In the genomic region with DNA sequence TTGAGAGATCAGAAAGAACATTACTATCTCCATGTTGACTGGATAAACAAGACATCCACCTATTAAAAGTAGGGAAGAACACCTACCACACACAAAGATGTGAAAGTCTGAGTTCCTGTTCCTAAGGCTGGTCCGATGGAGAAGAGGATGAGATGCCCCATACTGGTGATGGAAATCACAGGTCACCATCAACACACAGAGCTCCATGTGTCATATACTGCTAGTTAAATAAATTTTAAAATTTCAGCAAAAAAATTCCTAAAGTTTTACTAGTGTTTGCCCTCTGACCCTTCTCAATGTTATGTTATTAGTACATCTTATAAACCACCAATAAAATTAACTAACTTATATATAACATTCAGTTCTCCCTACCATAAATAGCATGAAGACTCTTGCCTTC, we compare ENCODE assay signal across 36 cellular contexts. TPM values are rescaled to one million over a fixed set of nuclear protein-coding genes. Genes with fewer than 3 reads are reported as not detected.
"Had no signal": no experiment of that assay in that cellular context is flagged by ENCODE, and none has a peak within 500 bp of the region (broad histone marks: within the 10 kb centered on the region; RNA-seq: fewer than 3 reads in every experiment).

No MANE protein-coding gene starts in this region.

- DNase-seq: activated CD4-positive, alpha-beta memory T cell treated with anti-CD3 and anti-CD28 coated beads for 36 hours; activated CD4-positive, alpha-beta T cell treated with anti-CD3 and anti-CD28 coated beads for 36 hours; activated CD4-positive, alpha-beta T cell treated with anti-CD3 and anti-CD28 coated beads, Interleukin-2, amount 50 U/mL, for 1 hour; activated CD8-positive, alpha-beta memory T cell treated with anti-CD3 and anti-CD28 coated beads, Interleukin-2, amount 50 U/mL, for 4 hours; activated gamma-delta T cell treated with Interleukin-2 at 50 U/mL for 16 hours; activated naive CD4-positive, alpha-beta T cell treated with anti-CD3 and anti-CD28 coated beads for 36 hours; activated T-cell treated with anti-CD3 and anti-CD28 coated beads for 4 hours; activated T-cell treated with anti-CD3 and anti-CD28 coated beads, Interleukin-2, amount 50 U/mL, for 4 hours; adrenal gland; central memory CD4-positive, alpha-beta T cell; MM.1S; MV-4-11; NCI-H1092; NCI-H1436 treated with DMSO at 0.1 percent for 48 hours; NCI-H1694 treated with DMSO at 0.1 percent for 48 hours; NCI-H2029; NCI-H2107; NCI-H2171; NCI-H510A; NCI-H526; NCI-H748 treated with DMSO at 0.1 percent for 48 hours; NK-92 treated with Interleukin-12 subunit alpha and Interleukin-12 subunit beta, amount 100 ng/mL, for 24 hours; PC-9; SIG-M5; T1000 had no signal

- H2AFZ ChIP-seq: PC-9 had no signal

- H3K27ac ChIP-seq: adrenal gland, PC-9, RWPE1 had no signal

- ATAC-seq: activated CD4-positive, alpha-beta T cell treated with anti-CD3 and anti-CD28 coated beads for 36 hours; activated CD4-positive, CD25-positive, alpha-beta regulatory T cell treated with anti-CD3 and anti-CD28 coated beads, Interleukin-2, amount 50 U/mL, for 24 hours; activated naive CD4-positive, alpha-beta T cell treated with anti-CD3 and anti-CD28 coated beads, Interleukin-2, amount 50 U/mL, for 72 hours; activated T-cell treated with anti-CD3 and anti-CD28 coated beads, Interleukin-2, amount 50 U/mL, for 4 hours; Right ventricle myocardium inferior; WTC11 had no signal

- H3K36me3 ChIP-seq: adrenal gland had no signal

- H3K27me3 ChIP-seq: adrenal gland had no signal

- H3K4me2 ChIP-seq: PC-9 had no signal

- H3K4me1 ChIP-seq: adrenal gland had no signal

- H3K9me3 ChIP-seq: adrenal gland had no signal

- H3K4me3 ChIP-seq: adrenal gland, PC-9 had no signal

RNA-seq across cellular contexts. Expression of gene KCNA5, which starts 59.1 kb away (rescaled TPM):
- total RNA-seq: activated CD4-positive, alpha-beta memory T cell treated with anti-CD3 and anti-CD28 coated beads for 36 hours; activated CD4-positive, alpha-beta T cell treated with anti-CD3 and anti-CD28 coated beads for 36 hours; activated naive CD4-positive, alpha-beta T cell treated with anti-CD3 and anti-CD28 coated beads for 36 hours; activated naive CD4-positive, alpha-beta T cell treated with anti-CD3 and anti-CD28 coated beads, Interleukin-2, amount 50 U/mL, for 72 hours; activated T-cell treated with anti-CD3 and anti-CD28 coated beads, Interleukin-2, amount 50 U/mL, for 4 hours; activated T-helper 1 cell treated with anti-CD3 and anti-CD28 coated beads, Interleukin-12 subunit alpha, Interleukin-12 subunit beta, Interleukin-2, Interleukin-4 antibody, amounts not matched to agents 30 ng/mL and 10 ng/mL and 1 ng/mL, durations not matched to agents 14 hours and 24 hours and 36 hours; LHCN-M2; OCI-LY7; PC-9; SK-MEL-5; T-helper 1 cell treated with Interleukin-12 subunit alpha and Interleukin-12 subunit beta and Interleukin-4 antibody, amounts not matched to agents 30 ng/mL and 1 ng/mL, for 36 hours; T-helper 2 cell treated with Interferon-gamma antibody and Interleukin-4, amounts not matched to agents 100 ng/mL and 5 ng/mL, for 36 hours had no signal
